Comparison of ENCODE assay signal across 24 cellular contexts in the genomic region with DNA sequence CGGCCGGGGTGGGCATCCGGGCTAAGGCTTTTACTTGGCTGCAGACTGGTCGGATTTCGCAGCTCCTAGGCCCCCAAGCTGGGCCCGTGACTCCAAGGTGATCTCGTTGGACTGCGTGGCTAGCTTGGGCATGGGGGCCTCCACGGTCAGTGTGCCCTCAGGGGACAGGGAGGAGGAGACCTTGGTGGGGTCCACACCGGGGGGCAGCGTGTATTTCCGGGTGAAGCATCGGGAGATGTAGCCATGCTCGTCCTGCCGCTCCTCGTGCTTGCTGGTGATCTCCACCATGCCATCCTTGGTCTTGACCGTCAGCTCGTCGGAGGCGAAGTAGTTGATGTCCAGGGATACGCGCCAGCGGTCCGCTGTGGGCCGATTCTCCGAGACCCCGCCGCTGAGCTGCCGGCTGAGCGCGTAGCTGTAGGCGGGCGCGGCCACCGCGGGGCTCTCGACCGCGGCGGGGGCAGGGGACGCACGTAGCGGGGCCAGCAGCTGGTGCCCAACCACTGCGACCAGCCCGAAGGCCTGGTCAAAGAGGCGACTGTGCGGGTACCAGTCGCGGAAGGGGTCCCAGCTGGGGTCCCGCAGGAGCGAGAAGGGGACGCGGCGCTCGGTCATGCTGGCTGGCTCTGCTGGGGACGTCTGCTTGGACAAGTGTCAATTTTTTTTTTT. TPM values are rescaled to one million over a fixed set of nuclear protein-coding genes. Genes with fewer than 3 reads are reported as not detected.
DNase-seq lines count a peak whose midpoint lies in the region; ATAC-seq, FAIRE-seq and TF ChIP-seq lines count a peak whose summit lies in the region.
"Had no signal": no experiment of that assay in that cellular context is flagged by ENCODE, and none has a peak within 500 bp of the region (broad histone marks: within the 10 kb centered on the region; RNA-seq: fewer than 3 reads in every experiment).

No MANE protein-coding gene starts in this region.

- dilution Hi-C loops in endothelial cell of umbilical vein (cut with MboI; ENCODE audit: extremely low pct_ligation_motif_present, low sequenced_read_pairs): no loop called here

- H3K27me3 Mint-ChIP-seq in mesothelial cell of epicardium (ENCODE audit: low read depth): no peaks in the 10 kb centered on the region

- POLR2A ChIA-PET in endothelial cell of umbilical vein (lab: Charles Lee): no interaction called here

- intact Hi-C loops in left ventricle myocardium inferior (cut with micrococcal nuclease) (no loop called here), endothelial cell of umbilical vein (cut with micrococcal nuclease) (loop anchor here (2.0 kb wide), 1 partner anchor 33 kb away; a partner anchor contains a TSS), psoas muscle (cut with DNase I) (no loop called here)

- no peaks in the 10 kb centered on the region for H4K20me1 ChIP-seq in endothelial cell of umbilical vein (replicated peaks; ENCODE audit: control insufficient read depth, extremely low read depth, insufficient read depth, low read length)

- no peak overlapping the region for H3K27ac Mint-ChIP-seq in mesothelial cell of epicardium
- H3K27ac Mint-ChIP-seq: CD14-positive monocyte had no signal

- peaks cover 7% of the 10 kb centered on the region for H3K9me3 Mint-ChIP-seq in mesothelial cell of epicardium

- no peaks in the 10 kb centered on the region for H3K36me3 Mint-ChIP-seq in mesothelial cell of epicardium

- peaks cover 6% of the 10 kb centered on the region for H3K4me1 Mint-ChIP-seq in mesothelial cell of epicardium

- no peak for TF ChIP-seq CTCF in left ventricle myocardium inferior (IDR thresholded peaks at IDR 0.05; ENCODE audit: borderline replicate concordance)
- TF ChIP-seq CTCF in right atrium auricular region (IDR thresholded peaks at IDR 0.05): no peak
- TF ChIP-seq CTCF in WERI-Rb-1 (IDR thresholded peaks at IDR 0.05; ENCODE audit: low read depth, low read length): no peak
- TF ChIP-seq CTCF in endothelial cell of umbilical vein (IDR thresholded peaks at IDR 0.05; ENCODE audit: extremely low read depth in 1 of 2, insufficient read depth in 1 of 2, low read depth in 1 of 2, low read length in 2 of 2): no peak
- no peak for TF ChIP-seq CTCF in psoas muscle (IDR thresholded peaks at IDR 0.05)
- TF ChIP-seq CTCF in mesothelial cell of epicardium (IDR thresholded peaks at IDR 0.05; ENCODE audit: unreplicated experiment): no peak

- peaks cover 11% of the 10 kb centered on the region for H3K4me1 ChIP-seq in left ventricle myocardium inferior
- no peaks in the 10 kb centered on the region for H3K4me1 ChIP-seq in right atrium auricular region
- peaks cover 2% of the 10 kb centered on the region for H3K4me1 ChIP-seq in endothelial cell of umbilical vein (ENCODE audit: control insufficient read depth, extremely low read depth, insufficient read depth, low read length)
- no peaks in the 10 kb centered on the region for H3K4me1 ChIP-seq in psoas muscle

- H3K79me2 ChIP-seq in endothelial cell of umbilical vein (ENCODE audit: control insufficient read depth, insufficient read depth, low read length): no peaks in the 10 kb centered on the region

- no TSS peak for BruUV-seq in endothelial cell of umbilical vein (replicated peaks; lab: Mats Ljungman, UMichigan)

- no peak for FAIRE-seq in endothelial cell of umbilical vein (lab: Jason Lieb, UNC)
- FAIRE-seq: HepG2 had no signal

- CTCF ChIA-PET in endothelial cell of umbilical vein (lab: Charles Lee): interaction anchor here (0.9 kb wide), 1 partner anchor 41 kb away, joined by 4 read pairs; no protein-coding TSS in a partner anchor

- TF ChIP-seq POLR2A in endothelial cell of umbilical vein (IDR thresholded peaks at IDR 0.05; ENCODE audit: low read depth, low read length): no peak

- peak overlapping the region; percentile 59 for H2AFZ ChIP-seq in endothelial cell of umbilical vein (ENCODE audit: low read depth, low read length)

- 28 to 56% (median 31%) methylated on average over 18 to 56 of the region's 56 CpGs for WGBS in psoas muscle, 3 donors

- H3K27ac ChIP-seq in left ventricle myocardium inferior (replicated peaks) (no peak overlapping the region), right atrium auricular region (no peak overlapping the region), WERI-Rb-1 (peak overlapping the region; percentile 89), endothelial cell of umbilical vein (ENCODE audit: insufficient read depth, low read depth, low read length) (no peak overlapping the region), psoas muscle (no peak overlapping the region)
- H3K27ac ChIP-seq: HL-60 had no signal

- H3K4me3 ChIP-seq in left ventricle myocardium inferior: peak overlapping the region; percentile 32
- H3K4me3 ChIP-seq in right atrium auricular region: peak overlapping the region in 1 of 2 donors; percentile 29
- H3K4me3 ChIP-seq in WERI-Rb-1 (ENCODE audit: low read depth, low read length): no peak overlapping the region
- no peak overlapping the region for H3K4me3 ChIP-seq in endothelial cell of umbilical vein (replicated peaks in 1 of 3; ENCODE audit: insufficient read depth in 1 of 3, low read depth in 1 of 3, low read length in 3 of 3)
- H3K4me3 ChIP-seq in psoas muscle: peak overlapping the region; percentile 24

- H3K9me3 ChIP-seq in left ventricle myocardium inferior (replicated peaks): no peaks in the 10 kb centered on the region
- no peaks in the 10 kb centered on the region for H3K9me3 ChIP-seq in right atrium auricular region
- H3K9me3 ChIP-seq in WERI-Rb-1 (ENCODE audit: severe bottlenecking): no peaks in the 10 kb centered on the region
- no peaks in the 10 kb centered on the region for H3K9me3 ChIP-seq in endothelial cell of umbilical vein (replicated peaks; ENCODE audit: control insufficient read depth, insufficient read depth, low read length)
- no peaks in the 10 kb centered on the region for H3K9me3 ChIP-seq in psoas muscle
- H3K9me3 ChIP-seq: SK-N-SH had no signal

- H3K27me3 ChIP-seq in left ventricle myocardium inferior (ENCODE audit: low read depth): no peaks in the 10 kb centered on the region
- no peaks in the 10 kb centered on the region for H3K27me3 ChIP-seq in right atrium auricular region
- H3K27me3 ChIP-seq in WERI-Rb-1 (ENCODE audit: insufficient read depth, low read depth, severe bottlenecking): peaks cover 5% of the 10 kb centered on the region
- H3K27me3 ChIP-seq in endothelial cell of umbilical vein (ENCODE audit: control insufficient read depth in 2 of 2, insufficient read depth in 2 of 2, low read length in 2 of 2): no peaks in the 10 kb centered on the region
- H3K27me3 ChIP-seq in psoas muscle (ENCODE audit: insufficient read depth in 3 of 3, low read length in 2 of 3): peaks cover 0 to 6% (median 0%) of the 10 kb centered on the region in 3 donors

- no peak overlapping the region for H3K4me3 Mint-ChIP-seq in mesothelial cell of epicardium
- H3K4me3 Mint-ChIP-seq: CD14-positive monocyte had no signal

- no peaks in the 10 kb centered on the region for H3K36me3 ChIP-seq in left ventricle myocardium inferior
- no peaks in the 10 kb centered on the region for H3K36me3 ChIP-seq in right atrium auricular region
- peaks cover 8% of the 10 kb centered on the region for H3K36me3 ChIP-seq in WERI-Rb-1
- no peaks in the 10 kb centered on the region for H3K36me3 ChIP-seq in endothelial cell of umbilical vein (ENCODE audit: control insufficient read depth in 2 of 2, extremely low read depth in 1 of 2, insufficient read depth in 2 of 2, low read length in 2 of 2)
- H3K36me3 ChIP-seq in psoas muscle (ENCODE audit: insufficient read depth in 1 of 2, low read depth in 1 of 2): no peaks in the 10 kb centered on the region

- no peak for ATAC-seq in psoas muscle
- ATAC-seq: HepG2, PC-3 had no signal

- no peak overlapping the region for H3K9ac ChIP-seq in endothelial cell of umbilical vein (replicated peaks; ENCODE audit: extremely low read depth, insufficient read depth, low read length)
- H3K9ac ChIP-seq: SK-N-SH had no signal

- no peaks in the 10 kb centered on the region for H3K9me1 ChIP-seq in endothelial cell of umbilical vein (replicated peaks; ENCODE audit: control insufficient read depth, extremely low read depth, insufficient read depth, low read length)

- H3K4me2 ChIP-seq in endothelial cell of umbilical vein (ENCODE audit: insufficient read depth, low read length): no peak overlapping the region
- H3K4me2 ChIP-seq: SK-N-SH had no signal

- DNase-seq in left ventricle myocardium inferior (no peak), right atrium auricular region (ENCODE audit: low spot score) (no peak), WERI-Rb-1 (no peak), endothelial cell of umbilical vein (ENCODE audit: low read depth, low spot score) (no peak), psoas muscle (no peak), mesothelial cell of epicardium (ENCODE audit: low spot score in 2 of 2, unreplicated experiment in 2 of 2) (no peak), 8988T (no peak), hepatic stellate cell (ENCODE audit: low spot score) (no peak)
- DNase-seq: EL, HCEC 1CT, KG1, NCI-H1092, NCI-H2029 treated with DMSO at 0.1 percent for 48 hours, NCI-H226, PC-3, SHP77 treated with DMSO at 0.1 percent for 48 hours, SK-N-SH had no signal

RNA-seq across cellular contexts. Expression of a gene that starts 0.9 kb away (rescaled TPM):
- total RNA-seq in left ventricle myocardium inferior (0.08 TPM), right atrium auricular region (under 1 TPM; 0.08 to 0.11 TPM), endothelial cell of umbilical vein (not detected in 2 replicates), psoas muscle (under 1 TPM in 2 of 4 donors, not detected in 2; 0.04 to 0.12 TPM), mesothelial cell of epicardium (0.32 to 0.75 TPM (median 0.47 TPM) in 3 replicates)
- polyA plus RNA-seq in endothelial cell of umbilical vein (not detected in 2 replicates), psoas muscle (under 1 TPM in 2 of 3 donors, not detected in 1; 0.01 TPM)
- not detected in 2 replicates for polyA plus RNA-seq in endothelial cell of umbilical vein (2011; cell fraction: cytosol; rRNA removed)
- polyA plus RNA-seq in endothelial cell of umbilical vein (2011; cell fraction: nucleus; rRNA removed): not detected in 2 replicates
- polyA plus RNA-seq in endothelial cell of umbilical vein (2012): not detected in 2 replicates
- polyA minus RNA-seq in endothelial cell of umbilical vein: not detected in 2 replicates
- not detected for polyA minus RNA-seq in endothelial cell of umbilical vein (2011; cell fraction: cytosol; rRNA and poly(A)+ RNA removed)
- polyA minus RNA-seq in endothelial cell of umbilical vein (2011; cell fraction: nucleus; rRNA and poly(A)+ RNA removed): not detected in 2 replicates
- total RNA-seq: A172, HepG2, HT-29, PC-3, RPMI7951 had no signal
- polyA plus RNA-seq: AG04450, CD14-positive monocyte, SK-N-SH had no signal

RNA-seq across cellular contexts. Expression of a gene that starts 1.2 kb away (rescaled TPM):
- 10.6 TPM for total RNA-seq in left ventricle myocardium inferior
- 10 to 100 TPM in 1 of 2 donors, 1 to 10 TPM in 1; 9.5 to 14.4 TPM for total RNA-seq in right atrium auricular region
- 13.2 and 14.8 TPM in 2 replicates for total RNA-seq in endothelial cell of umbilical vein
- polyA plus RNA-seq in endothelial cell of umbilical vein: 19.2 and 21.5 TPM in 2 replicates
- polyA plus RNA-seq in endothelial cell of umbilical vein (2011; cell fraction: cytosol; rRNA removed): 10.2 and 12.1 TPM in 2 replicates
- polyA plus RNA-seq in endothelial cell of umbilical vein (2011; cell fraction: nucleus; rRNA removed): 15.0 and 17.3 TPM in 2 replicates
- polyA plus RNA-seq in endothelial cell of umbilical vein (2012): 11.7 and 14.1 TPM in 2 replicates
- polyA minus RNA-seq in endothelial cell of umbilical vein: 11.2 and 16.8 TPM in 2 replicates
- 15.4 TPM for polyA minus RNA-seq in endothelial cell of umbilical vein (2011; cell fraction: cytosol; rRNA and poly(A)+ RNA removed)
- polyA minus RNA-seq in endothelial cell of umbilical vein (2011; cell fraction: nucleus; rRNA and poly(A)+ RNA removed): 3.1 and 5.8 TPM in 2 replicates
- 10 to 100 TPM in 3 of 4 donors, 1 to 10 TPM in 1; 9.6 to 14.7 (median 11.4) TPM for total RNA-seq in psoas muscle
- polyA plus RNA-seq in psoas muscle: 10 to 100 TPM; 11.6 to 16.1 (median 15.4) TPM
- total RNA-seq in mesothelial cell of epicardium: 15.4 to 17.5 TPM (median 15.7 TPM) in 3 replicates

RNA-seq across cellular contexts. Expression of a gene that starts 30.5 kb away (rescaled TPM):
- total RNA-seq in left ventricle myocardium inferior (not detected), right atrium auricular region (not detected), endothelial cell of umbilical vein (not detected in 2 replicates), psoas muscle (not detected), mesothelial cell of epicardium (0.27 to 0.34 TPM (median 0.32 TPM) in 3 replicates)
- polyA plus RNA-seq in endothelial cell of umbilical vein (0.06 and 0.08 TPM in 2 replicates), psoas muscle (under 1 TPM in 2 of 3 donors, not detected in 1; 0.03 to 0.05 TPM)
- 0.03 and 0.08 TPM in 2 replicates for polyA plus RNA-seq in endothelial cell of umbilical vein (2011; cell fraction: cytosol; rRNA removed)
- not detected in 2 replicates for polyA plus RNA-seq in endothelial cell of umbilical vein (2011; cell fraction: nucleus; rRNA removed)
- 0.14 and 0.19 TPM in 2 replicates for polyA plus RNA-seq in endothelial cell of umbilical vein (2012)
- not detected in 2 replicates for polyA minus RNA-seq in endothelial cell of umbilical vein
- polyA minus RNA-seq in endothelial cell of umbilical vein (2011; cell fraction: cytosol; rRNA and poly(A)+ RNA removed): not detected
- not detected in 2 replicates for polyA minus RNA-seq in endothelial cell of umbilical vein (2011; cell fraction: nucleus; rRNA and poly(A)+ RNA removed)
- total RNA-seq: A172, HepG2, HT-29, PC-3, RPMI7951 had no signal

RNA-seq across cellular contexts. Expression of a gene that starts 34.0 kb away (rescaled TPM):
- total RNA-seq in left ventricle myocardium inferior (1.6 TPM), right atrium auricular region (1 to 10 TPM; 2.8 to 3.5 TPM), endothelial cell of umbilical vein (0.46 and 0.77 TPM in 2 replicates), psoas muscle (1 to 10 TPM in 2 of 4 donors, under 1 TPM in 2; 0.37 to 1.2 (median 0.83) TPM), mesothelial cell of epicardium (0.27 to 0.33 TPM (median 0.32 TPM) in 3 replicates)
- polyA plus RNA-seq in endothelial cell of umbilical vein (0.11 and 0.21 TPM in 2 replicates), psoas muscle (1 to 10 TPM in 2 of 3 donors, under 1 TPM in 1; 0.76 to 1.6 (median 1.4) TPM)
- 0.14 and 0.17 TPM in 2 replicates for polyA plus RNA-seq in endothelial cell of umbilical vein (2011; cell fraction: cytosol; rRNA removed)
- 0.15 and 0.16 TPM in 2 replicates for polyA plus RNA-seq in endothelial cell of umbilical vein (2011; cell fraction: nucleus; rRNA removed)
- polyA plus RNA-seq in endothelial cell of umbilical vein (2012): 0.11 and 0.15 TPM in 2 replicates
- 0.32 TPM in 1 of 2 replicates, not detected in the other for polyA minus RNA-seq in endothelial cell of umbilical vein
- 0.72 TPM for polyA minus RNA-seq in endothelial cell of umbilical vein (2011; cell fraction: cytosol; rRNA and poly(A)+ RNA removed)
- polyA minus RNA-seq in endothelial cell of umbilical vein (2011; cell fraction: nucleus; rRNA and poly(A)+ RNA removed): 0.19 TPM in 1 of 2 replicates, not detected in the other

RNA-seq across cellular contexts. Expression of a gene that starts 35.6 kb away (rescaled TPM):
- total RNA-seq in left ventricle myocardium inferior (25.3 TPM), right atrium auricular region (10 to 100 TPM; 24.2 to 29.6 TPM), endothelial cell of umbilical vein (2.1 and 2.5 TPM in 2 replicates), psoas muscle (10 to 100 TPM; 17.3 to 25.5 (median 22.7) TPM), mesothelial cell of epicardium (8.9 to 11.4 TPM (median 9.6 TPM) in 3 replicates)
- polyA plus RNA-seq in endothelial cell of umbilical vein (1.5 and 1.6 TPM in 2 replicates), psoas muscle (10 to 100 TPM; 13.9 to 29.8 (median 28.3) TPM)
- 1.6 and 1.8 TPM in 2 replicates for polyA plus RNA-seq in endothelial cell of umbilical vein (2011; cell fraction: cytosol; rRNA removed)
- 2.2 and 3.0 TPM in 2 replicates for polyA plus RNA-seq in endothelial cell of umbilical vein (2011; cell fraction: nucleus; rRNA removed)
- 1.1 and 1.7 TPM in 2 replicates for polyA plus RNA-seq in endothelial cell of umbilical vein (2012)
- polyA minus RNA-seq in endothelial cell of umbilical vein: 0.70 and 1.6 TPM in 2 replicates
- 0.92 TPM for polyA minus RNA-seq in endothelial cell of umbilical vein (2011; cell fraction: cytosol; rRNA and poly(A)+ RNA removed)
- polyA minus RNA-seq in endothelial cell of umbilical vein (2011; cell fraction: nucleus; rRNA and poly(A)+ RNA removed): 1.4 and 1.6 TPM in 2 replicates

Comparison
In these comparisons a context has a peak if more than half of its experiments do, and no peak if none do; other contexts are left out.
1. H3K4me3 ChIP-seq: peak in left ventricle myocardium inferior (single experiment) and psoas muscle (single experiment); none in WERI-Rb-1 (single experiment) and endothelial cell of umbilical vein (0 of 3).